1 cellular context compared by ENCODE assay signal in genomic region chr22:19717691-19718254, GRCh38.
TF ChIP-seq lines count a peak whose summit lies in the region.

No MANE protein-coding gene starts in this region.

TF ChIP-seq in K562, 482 proteins besides CTCF, POLR2A, EP300 and RAD21 (continued from another document and continues in another):
- TF ChIP-seq ZFP91 (CRISPR knock-in tag; IDR thresholded peaks at IDR 0.05) (no peak), ATF2 (CRISPR knock-in tag; IDR thresholded peaks at IDR 0.05) (no peak), ID3 (CRISPR knock-in tag; IDR thresholded peaks at IDR 0.05) (no peak), ID3 (tag; IDR thresholded peaks at IDR 0.05) (no peak), THAP12 (CRISPR knock-in tag; IDR thresholded peaks at IDR 0.05) (0 out of 2 replicates have a peak, but pooled peaks have one; percentile 68), RBBP5 (IDR thresholded peaks at IDR 0.05; ENCODE audit: borderline replicate concordance, insufficient read depth, low read length, poor library complexity, severe bottlenecking) (peak; percentile 62), KDM5B (IDR thresholded peaks at IDR 0.05; ENCODE audit: insufficient replicate concordance, low read depth, low read length) (no peak), TFAP4 (CRISPR knock-in tag; IDR thresholded peaks at IDR 0.05; ENCODE audit: borderline replicate concordance) (no peak), STAT5B (CRISPR knock-in tag; IDR thresholded peaks at IDR 0.05) (no peak), GTF3C2 (IDR thresholded peaks at IDR 0.05; ENCODE audit: borderline replicate concordance, extremely low read depth, insufficient read length) (no peak), HNRNPLL (IDR thresholded peaks at IDR 0.05; ENCODE audit: low read depth, low read length, poor library complexity, severe bottlenecking) (no peak), NR2C1 (IDR thresholded peaks at IDR 0.05) (no peak), NR2C1 (tag; IDR thresholded peaks at IDR 0.05) (no peak), ZNF24 (IDR thresholded peaks at IDR 0.05) (no peak), RNF219 (CRISPR knock-in tag; IDR thresholded peaks at IDR 0.05) (no peak), ZNF551 (CRISPR knock-in tag; IDR thresholded peaks at IDR 0.05) (no peak), ZNF232 (CRISPR knock-in tag; IDR thresholded peaks at IDR 0.05) (no peak), PHF20 (IDR thresholded peaks at IDR 0.05; ENCODE audit: partially characterized antibody) (peak; percentile 91), ZKSCAN1 (IDR thresholded peaks at IDR 0.05; ENCODE audit: low read depth, low read length) (peak; percentile 85), MLLT1 (IDR thresholded peaks at IDR 0.05) (no peak), RBM22 (IDR thresholded peaks at IDR 0.05; ENCODE audit: low read depth, low read length, poor library complexity, severe bottlenecking) (no peak), ESRRB (CRISPR knock-in tag; IDR thresholded peaks at IDR 0.05; ENCODE audit: borderline replicate concordance) (no peak), TGIF2 (CRISPR knock-in tag; IDR thresholded peaks at IDR 0.05) (no peak), E2F4 (CRISPR knock-in tag; IDR thresholded peaks at IDR 0.05; ENCODE audit: low read depth) (no peak), FOXP4 (CRISPR knock-in tag; IDR thresholded peaks at IDR 0.05; ENCODE audit: borderline replicate concordance) (no peak), GABPA (tag; conservative IDR thresholded peaks at IDR 0.05; ENCODE audit: low read depth) (no peak), MIER1 (IDR thresholded peaks at IDR 0.05; ENCODE audit: low read depth) (no peak), ZBTB9 (CRISPR knock-in tag; IDR thresholded peaks at IDR 0.05) (no peak), ZNF197 (CRISPR knock-in tag; IDR thresholded peaks at IDR 0.05; ENCODE audit: low read depth) (no peak), ETV1 (tag; conservative IDR thresholded peaks at IDR 0.05; ENCODE audit: low read depth) (no peak; the same call in 1 of the 2 replicates), CREB1 (IDR thresholded peaks at IDR 0.05) (no peak), CREB1 (CRISPR knock-in tag; IDR thresholded peaks at IDR 0.05) (no peak), BDP1 (IDR thresholded peaks at IDR 0.05; ENCODE audit: insufficient read depth, insufficient read length) (no peak), MCM3 (IDR thresholded peaks at IDR 0.05) (no peak), FOXK1 (CRISPR knock-in tag; IDR thresholded peaks at IDR 0.05; ENCODE audit: borderline replicate concordance) (no peak), FOXO4 (CRISPR knock-in tag; IDR thresholded peaks at IDR 0.05) (no peak), SMARCA4 (IDR thresholded peaks at IDR 0.05) (no peak), SOX6 (IDR thresholded peaks at IDR 0.05) (no peak), IRF9 (tag; IDR thresholded peaks at IDR 0.05) (peak; percentile 29; the same call in 1 of the 2 replicates), BHLHE40 (IDR thresholded peaks at IDR 0.05; ENCODE audit: low read length) (peak; percentile 83)
